Comparison of ENCODE assay signal across 8 cellular contexts in genomic region chr12:42327227-42327590, GRCh38. TPM values are rescaled to one million over a fixed set of nuclear protein-coding genes. Genes with fewer than 3 reads are reported as not detected.
DNase-seq lines count a peak whose midpoint lies in the region; ATAC-seq and TF ChIP-seq lines count a peak whose summit lies in the region.
"Had no signal": no experiment of that assay in that cellular context is flagged by ENCODE, and none has a peak within 500 bp of the region (broad histone marks: within the 10 kb centered on the region; RNA-seq: fewer than 3 reads in every experiment).

No MANE protein-coding gene starts in this region.

- peak overlapping the region; percentile 99 for H3K4me3 Mint-ChIP-seq in WTC11
- peak overlapping the region; percentile 99 for H3K4me3 Mint-ChIP-seq in glutamatergic neuron (ENCODE audit: unreplicated experiment)

- H3K9ac ChIP-seq in HCT116 (ENCODE audit: low read length) (peak overlapping the region; percentile 75), smooth muscle cell (ENCODE audit: low read depth) (no peak overlapping the region)

- H4K20me1 ChIP-seq in HCT116 (ENCODE audit: insufficient read depth) (no peaks in the 10 kb centered on the region; the same call in 1 of the 2 replicates), smooth muscle cell (ENCODE audit: low read depth) (peaks cover 51% of the 10 kb centered on the region)

- no peak overlapping the region for H3K27ac ChIP-seq in HCT116 (ENCODE audit: low read depth, low read length)
- H3K27ac ChIP-seq in smooth muscle cell (ENCODE audit: low read depth) = peak overlapping the region; percentile 67

- H3F3A ChIP-seq in smooth muscle cell (ENCODE audit: low read depth) = no peaks in the 10 kb centered on the region

- POLR2A ChIA-PET in HCT116 (lab: Charles Lee) = no interaction called here
- POLR2A ChIA-PET in WTC11 (lab: Charles Lee) = no interaction called here

- H2AFZ ChIP-seq in HCT116 (ENCODE audit: low read depth, low read length, poor library complexity, severe bottlenecking) (no peak overlapping the region), smooth muscle cell (ENCODE audit: low read depth) (no peak overlapping the region)

- no peak for TF ChIP-seq POLR2A in HCT116 (IDR thresholded peaks at IDR 0.05; ENCODE audit: borderline replicate concordance, extremely low read depth, insufficient read depth, insufficient read length)

- H3K9me3 ChIP-seq in HCT116 (ENCODE audit: control insufficient read depth in 1 of 2, insufficient read depth in 1 of 2, low read depth in 1 of 2, low read length in 2 of 2) (no peaks in the 10 kb centered on the region), smooth muscle cell (replicated peaks; ENCODE audit: low read depth) (no peaks in the 10 kb centered on the region)

- intact Hi-C loops in HCT116 (cut with micrococcal nuclease) = loop anchor here (5.0 kb wide), 1 partner anchor 90 kb away; the partner anchor contains the start of gene YAF2

- peaks cover 42% of the 10 kb centered on the region for H3K4me1 Mint-ChIP-seq in WTC11
- H3K4me1 Mint-ChIP-seq in glutamatergic neuron (ENCODE audit: low read depth, unreplicated experiment) = peaks cover 15% of the 10 kb centered on the region

- no TSS peak for BruUV-seq in HCT116 (replicated peaks; lab: Mats Ljungman, UMichigan)

- H3K36me3 Mint-ChIP-seq in WTC11 (no peaks in the 10 kb centered on the region), glutamatergic neuron (ENCODE audit: unreplicated experiment) (no peaks in the 10 kb centered on the region)

- H3K4me2 ChIP-seq in HCT116 (ENCODE audit: low read length) (peak overlapping the region; percentile 80), smooth muscle cell (peak overlapping the region; percentile 92)

- H3K27me3 ChIP-seq in HCT116 (ENCODE audit: insufficient read depth, low read length) (no peaks in the 10 kb centered on the region), smooth muscle cell (ENCODE audit: low read depth) (no peaks in the 10 kb centered on the region)

- H3K4me1 ChIP-seq in HCT116 (ENCODE audit: control insufficient read depth in 1 of 2, insufficient read depth in 2 of 2, low read length in 2 of 2) = peaks cover 9 to 16% of the 10 kb centered on the region in 2 experiments; a peak in 3 of 4 replicates
- H3K4me1 ChIP-seq in smooth muscle cell (ENCODE audit: low read depth) = peaks cover 13% of the 10 kb centered on the region

- RAD21 ChIA-PET in HCT116 (lab: Charles Lee; ENCODE audit: low non-redundant PET in 1 of 2, low total read pairs in 2 of 2, uncharacterized antibody in 2 of 2, unreplicated experiment in 2 of 2) = no interaction called here

- H3K9me2 ChIP-seq in HCT116 (ENCODE audit: insufficient read depth) = no peaks in the 10 kb centered on the region

- no peaks in the 10 kb centered on the region for H3K9me3 Mint-ChIP-seq in WTC11
- peaks cover 3% of the 10 kb centered on the region for H3K9me3 Mint-ChIP-seq in glutamatergic neuron (ENCODE audit: unreplicated experiment)

- H3K27ac Mint-ChIP-seq in WTC11 (peak overlapping the region; percentile 4), glutamatergic neuron (ENCODE audit: unreplicated experiment) (peak overlapping the region; percentile 90)

- H3K36me3 ChIP-seq in HCT116 (ENCODE audit: control insufficient read depth in 1 of 2, insufficient read depth in 2 of 2, low read length in 2 of 2) (peaks cover 2 to 6% of the 10 kb centered on the region in 2 experiments; a peak in 2 of 4 replicates), smooth muscle cell (ENCODE audit: low read depth) (no peaks in the 10 kb centered on the region)

- TF ChIP-seq RAD21 in HCT116 (IDR thresholded peaks at IDR 0.05; ENCODE audit: low read depth) = no peak

- WGBS in smooth muscle cell (ENCODE audit: low lambda C conversion rate) = 81% methylated on average over 2 of the region's 2 CpGs

- no peaks in the 10 kb centered on the region for H3K27me3 Mint-ChIP-seq in WTC11 (ENCODE audit: low read depth)
- no peaks in the 10 kb centered on the region for H3K27me3 Mint-ChIP-seq in glutamatergic neuron (ENCODE audit: unreplicated experiment)

- H3K79me2 ChIP-seq in HCT116 (ENCODE audit: insufficient read depth, low read length) (peaks cover 79% of the 10 kb centered on the region), smooth muscle cell (ENCODE audit: low read depth) (peaks cover 64% of the 10 kb centered on the region)

- TF ChIP-seq CTCF in HCT116 (IDR thresholded peaks at IDR 0.05 in 2 of 3, conservative IDR thresholded peaks at IDR 0.05 in 1 of 3; ENCODE audit: borderline replicate concordance in 1 of 3, insufficient read depth in 1 of 3, low read depth in 2 of 3, low read length in 2 of 3) (no peak), WTC11 (IDR thresholded peaks at IDR 0.05) (no peak), glutamatergic neuron (IDR thresholded peaks at IDR 0.05; ENCODE audit: partially characterized antibody, unreplicated experiment) (no peak), smooth muscle cell (IDR thresholded peaks at IDR 0.05; ENCODE audit: borderline replicate concordance, insufficient read depth, poor library complexity, severe bottlenecking) (no peak)

- DNase-seq in HCT116 (ENCODE audit: low read depth, low spot score) (no peak), WTC11 (ENCODE audit: low spot score) (no peak), glutamatergic neuron (no peak), smooth muscle cell (lab: John Stamatoyannopoulos, UW; ENCODE audit: unreplicated experiment) (no peak), SHP77 treated with DMSO at 0.1 percent for 48 hours (lab: John Stamatoyannopoulos, UW) (no peak)
- DNase-seq: NCI-H524 treated with DMSO at 0.1 percent for 48 hours had no signal

- peak overlapping the region; percentile 69 to 92 for H3K4me3 ChIP-seq in HCT116 (replicated peaks in 1 of 2; ENCODE audit: low read depth in 1 of 2, low read length in 2 of 2)
- H3K4me3 ChIP-seq in smooth muscle cell = peak overlapping the region; percentile 93

- CTCF ChIA-PET in HCT116 (lab: Charles Lee) (no interaction called here), WTC11 (lab: Charles Lee) (interaction anchor here (0.9 kb wide), 1 partner anchor 45 kb away, joined by 3 read pairs; no protein-coding TSS in a partner anchor)

- ATAC-seq in HCT116 = no peak
- ATAC-seq in WTC11 = no peak
- ATAC-seq in GM18858 (IDR thresholded peaks at IDR 0.05; ENCODE audit: unreplicated experiment) = no peak
- no peak for ATAC-seq in HG03095 (IDR thresholded peaks at IDR 0.05; ENCODE audit: unreplicated experiment)

TF ChIP-seq in HCT116, 20 proteins besides CTCF, POLR2A, EP300 and RAD21:
- TF ChIP-seq ZFX (IDR thresholded peaks at IDR 0.05) = no peak
- no peak for TF ChIP-seq ATF3 (IDR thresholded peaks at IDR 0.05)
- TF ChIP-seq MAX (IDR thresholded peaks at IDR 0.05) = no peak
- TF ChIP-seq SP1 (IDR thresholded peaks at IDR 0.05; ENCODE audit: low read depth) = no peak
- TF ChIP-seq ELF1 (IDR thresholded peaks at IDR 0.05; ENCODE audit: borderline replicate concordance, low read depth) = no peak
- no peak for TF ChIP-seq ZNF274 (IDR thresholded peaks at IDR 0.05; ENCODE audit: low read depth, low read length)
- no peak for TF ChIP-seq CBX3 (IDR thresholded peaks at IDR 0.05; ENCODE audit: low read depth)
- no peak for TF ChIP-seq POLR2AphosphoS5 (IDR thresholded peaks at IDR 0.05; ENCODE audit: low read depth, low read length)
TF ChIP-seq in HCT116: peak in this region for 0.

TF ChIP-seq in WTC11, 78 proteins besides CTCF, POLR2A, EP300 and RAD21:
- TF ChIP-seq ZNF396 (CRISPR knock-in tag; IDR thresholded peaks at IDR 0.05; ENCODE audit: borderline replicate concordance) (no peak), CBFB (CRISPR knock-in tag; IDR thresholded peaks at IDR 0.05; ENCODE audit: low read depth) (no peak), NR1H2 (CRISPR knock-in tag; IDR thresholded peaks at IDR 0.05) (no peak), ZNF423 (CRISPR knock-in tag; IDR thresholded peaks at IDR 0.05) (no peak), ZBTB21 (CRISPR knock-in tag; IDR thresholded peaks at IDR 0.05; ENCODE audit: borderline replicate concordance) (no peak), NFE2L1 (CRISPR knock-in tag; IDR thresholded peaks at IDR 0.05) (no peak), MYBL2 (CRISPR knock-in tag; IDR thresholded peaks at IDR 0.05) (no peak), FOXP4 (CRISPR knock-in tag; IDR thresholded peaks at IDR 0.05) (no peak)

RNA-seq across cellular contexts. Expression of gene PPHLN1, which starts 1.2 kb away (rescaled TPM):
- total RNA-seq in HCT116 (2021; ENCODE audit: unreplicated experiment) (57.4 TPM), WTC11 (2021) (61.1 to 64.6 TPM (median 61.7 TPM) in 3 replicates), glutamatergic neuron (ENCODE audit: unreplicated experiment) (64.4 TPM), smooth muscle cell (59.6 and 64.6 TPM in 2 replicates)
- polyA plus RNA-seq in HCT116 (2012) = 24.7 and 38.4 TPM in 2 replicates
- 49.2 and 50.7 TPM in 2 replicates for polyA plus RNA-seq in smooth muscle cell

RNA-seq across cellular contexts. Expression of gene ZCRB1, which starts 1.3 kb away (rescaled TPM):
- total RNA-seq in HCT116 (2021; ENCODE audit: unreplicated experiment) (68.1 TPM), WTC11 (2021) (58.3 to 66.5 TPM (median 64.3 TPM) in 3 replicates), glutamatergic neuron (ENCODE audit: unreplicated experiment) (43.2 TPM), smooth muscle cell (49.9 and 51.7 TPM in 2 replicates)
- polyA plus RNA-seq in HCT116 (2012) = 66.4 and 78.3 TPM in 2 replicates
- polyA plus RNA-seq in smooth muscle cell = 148 and 150 TPM in 2 replicates
